In genomic region chr16:89476811-89477261, GRCh38 we compare ENCODE assay signal across 10 cellular contexts. TPM values are rescaled to one million over a fixed set of nuclear protein-coding genes. Genes with fewer than 3 reads are reported as not detected.
DNase-seq lines count a peak whose midpoint lies in the region; ATAC-seq and TF ChIP-seq lines count a peak whose summit lies in the region.
"Had no signal": no experiment of that assay in that cellular context is flagged by ENCODE, and none has a peak within 500 bp of the region (broad histone marks: within the 10 kb centered on the region; RNA-seq: fewer than 3 reads in every experiment).

No MANE protein-coding gene starts in this region.

- no peaks in the 10 kb centered on the region for H3K9me3 ChIP-seq in suprapubic skin

- H3K36me3 ChIP-seq in suprapubic skin = no peaks in the 10 kb centered on the region

- H3K36me3 Mint-ChIP-seq in activated naive CD4-positive, alpha-beta T cell treated with anti-CD3 and anti-CD28 coated beads, Interleukin-2, amount 10 ng/mL, durations not matched to agents 7 days and 5 days = peaks cover 28% of the 10 kb centered on the region
- peaks cover 28% of the 10 kb centered on the region for H3K36me3 Mint-ChIP-seq in activated naive CD8-positive, alpha-beta T cell treated with anti-CD3 and anti-CD28 coated beads, Interleukin-2, amount 10 ng/mL, durations not matched to agents 7 days and 5 days

- H3K4me1 Mint-ChIP-seq in activated naive CD4-positive, alpha-beta T cell treated with anti-CD3 and anti-CD28 coated beads, Interleukin-2, amount 10 ng/mL, durations not matched to agents 7 days and 5 days = peaks cover 86% of the 10 kb centered on the region
- H3K4me1 Mint-ChIP-seq in activated naive CD8-positive, alpha-beta T cell treated with anti-CD3 and anti-CD28 coated beads, Interleukin-2, amount 10 ng/mL, durations not matched to agents 7 days and 5 days = peaks cover 66% of the 10 kb centered on the region

- POLR2A ChIA-PET in activated naive CD8-positive, alpha-beta T cell treated with anti-CD3 and anti-CD28 coated beads, Interleukin-2, amount 10 ng/mL, durations not matched to agents 7 days and 5 days (lab: Charles Lee) = interaction anchor here (0.7 to 1.3 kb wide), 4 partner anchors 10 to 245 kb away, joined by 3 to 5 read pairs (median 4); no protein-coding TSS in a partner anchor

- H3K9me3 Mint-ChIP-seq in activated naive CD4-positive, alpha-beta T cell treated with anti-CD3 and anti-CD28 coated beads, Interleukin-2, amount 10 ng/mL, durations not matched to agents 7 days and 5 days = peaks cover 3% of the 10 kb centered on the region
- no peaks in the 10 kb centered on the region for H3K9me3 Mint-ChIP-seq in activated naive CD8-positive, alpha-beta T cell treated with anti-CD3 and anti-CD28 coated beads, Interleukin-2, amount 10 ng/mL, durations not matched to agents 7 days and 5 days

- peaks cover 87% of the 10 kb centered on the region for H3K4me1 ChIP-seq in suprapubic skin

- DNase-seq in activated naive CD4-positive, alpha-beta T cell treated with anti-CD3 and anti-CD28 coated beads, Interleukin-2, amount 10 ng/mL, durations not matched to agents 7 days and 5 days = no peak
- no peak for DNase-seq in activated naive CD4-positive, alpha-beta T cell (lab: John Stamatoyannopoulos, UW)
- DNase-seq in activated naive CD8-positive, alpha-beta T cell treated with anti-CD3 and anti-CD28 coated beads, Interleukin-2, amount 10 ng/mL, durations not matched to agents 7 days and 5 days = no peak
- DNase-seq in suprapubic skin (ENCODE audit: low spot score in 2 of 2) = no peak
- DNase-seq in NCI-H2029 (lab: John Stamatoyannopoulos, UW) = no peak
- DNase-seq in G401 (ENCODE audit: low spot score) = no peak
- DNase-seq: COR-L47, right cardiac atrium had no signal

- H3K27me3 ChIP-seq in suprapubic skin = no peaks in the 10 kb centered on the region

- CTCF ChIA-PET in activated naive CD4-positive, alpha-beta T cell treated with anti-CD3 and anti-CD28 coated beads, Interleukin-2, amount 10 ng/mL, durations not matched to agents 7 days and 5 days (lab: Charles Lee) = interaction anchor here (0.6 kb wide), 1 partner anchor 165 kb away, joined by 3 read pairs; no protein-coding TSS in a partner anchor

- no peak for TF ChIP-seq POLR2A in suprapubic skin (IDR thresholded peaks at IDR 0.05)

- ATAC-seq in HG03520 (IDR thresholded peaks at IDR 0.05; ENCODE audit: unreplicated experiment) = peak; percentile 46
- ATAC-seq in activated naive CD8-positive, alpha-beta T cell treated with anti-CD3 and anti-CD28 coated beads, Interleukin-2, amount 10 ng/mL, durations not matched to agents 7 days and 5 days (ENCODE audit: low read depth) = peak; percentile 45
- no peak for ATAC-seq in GM19397 (IDR thresholded peaks at IDR 0.05; ENCODE audit: unreplicated experiment)
- ATAC-seq: right cardiac atrium had no signal

- no peak for TF ChIP-seq EP300 in suprapubic skin (IDR thresholded peaks at IDR 0.05)

- no peak for TF ChIP-seq CTCF in suprapubic skin (IDR thresholded peaks at IDR 0.05)

- H3K27me3 Mint-ChIP-seq in activated naive CD4-positive, alpha-beta T cell treated with anti-CD3 and anti-CD28 coated beads, Interleukin-2, amount 10 ng/mL, durations not matched to agents 7 days and 5 days = no peaks in the 10 kb centered on the region
- no peaks in the 10 kb centered on the region for H3K27me3 Mint-ChIP-seq in activated naive CD8-positive, alpha-beta T cell treated with anti-CD3 and anti-CD28 coated beads, Interleukin-2, amount 10 ng/mL, durations not matched to agents 7 days and 5 days

- in situ Hi-C loops in G401 (cut with HindIII; ENCODE audit: low sequenced_read_pairs) = no loop called here

- WGBS in suprapubic skin = 35% methylated on average over 10 of the region's 10 CpGs

- no peak overlapping the region for H3K4me3 ChIP-seq in suprapubic skin

- H3K27ac ChIP-seq in suprapubic skin = peak overlapping the region; percentile 71

- peak overlapping the region; percentile 15 for H3K27ac Mint-ChIP-seq in activated naive CD4-positive, alpha-beta T cell treated with anti-CD3 and anti-CD28 coated beads, Interleukin-2, amount 10 ng/mL, durations not matched to agents 7 days and 5 days
- peak overlapping the region; percentile 4 for H3K27ac Mint-ChIP-seq in activated naive CD8-positive, alpha-beta T cell treated with anti-CD3 and anti-CD28 coated beads, Interleukin-2, amount 10 ng/mL, durations not matched to agents 7 days and 5 days

- no peak overlapping the region for H3K4me3 Mint-ChIP-seq in activated naive CD4-positive, alpha-beta T cell treated with anti-CD3 and anti-CD28 coated beads, Interleukin-2, amount 10 ng/mL, durations not matched to agents 7 days and 5 days
- H3K4me3 Mint-ChIP-seq in activated naive CD8-positive, alpha-beta T cell treated with anti-CD3 and anti-CD28 coated beads, Interleukin-2, amount 10 ng/mL, durations not matched to agents 7 days and 5 days = peak overlapping the region; percentile 35

RNA-seq across cellular contexts. Expression of gene ANKRD11, which starts 13.5 kb away (rescaled TPM):
- total RNA-seq in activated naive CD8-positive, alpha-beta T cell treated with anti-CD3 and anti-CD28 coated beads, Interleukin-2, amount 10 ng/mL, durations not matched to agents 7 days and 5 days = 100 to 1,000 TPM; 213 to 217 TPM
- total RNA-seq in suprapubic skin = 100 to 1,000 TPM in 3 of 4 donors, 10 to 100 TPM in 1; 85.4 to 212 (median 127) TPM
- total RNA-seq in G401 (2014; rRNA removed; shearing (Covaris generic)) = 42.6 and 55.3 TPM in 2 replicates

RNA-seq across cellular contexts. Expression of gene SPG7, which starts 31.4 kb away (rescaled TPM):
- total RNA-seq in activated naive CD8-positive, alpha-beta T cell treated with anti-CD3 and anti-CD28 coated beads, Interleukin-2, amount 10 ng/mL, durations not matched to agents 7 days and 5 days = 100 to 1,000 TPM; 112 to 113 TPM
- 100 to 1,000 TPM; 131 to 324 (median 144) TPM for total RNA-seq in suprapubic skin
- 117 and 125 TPM in 2 replicates for total RNA-seq in G401 (2014; rRNA removed; shearing (Covaris generic))
